1 cellular context compared by ENCODE assay signal in genomic region chr21:35336534-35336933, GRCh38.
TF ChIP-seq lines count a peak whose summit lies in the region.

No MANE protein-coding gene starts in this region.

TF ChIP-seq in K562, 482 proteins besides CTCF, POLR2A, EP300 and RAD21 (continued from another document):
- TF ChIP-seq USF2 (CRISPR knock-in tag; IDR thresholded peaks at IDR 0.05) (no peak), SLC30A9 (CRISPR knock-in tag; IDR thresholded peaks at IDR 0.05) (no peak), MAFF (IDR thresholded peaks at IDR 0.05; ENCODE audit: low read length) (peak; percentile 88), C11orf30 (IDR thresholded peaks at IDR 0.05; ENCODE audit: low read depth) (peak; percentile 95), MEIS2 (IDR thresholded peaks at IDR 0.05; ENCODE audit: partially characterized antibody) (peak; percentile 46), ZNF316 (IDR thresholded peaks at IDR 0.05) (peak; percentile 96), ATF3 (IDR thresholded peaks at IDR 0.05) (peak; percentile 41; the same call in 1 of the 2 replicates), ATF3 (CRISPR knock-in tag; conservative IDR thresholded peaks at IDR 0.05) (no peak), SMARCC2 (IDR thresholded peaks at IDR 0.05; ENCODE audit: low read depth) (peak; percentile 39; the same call in 1 of the 2 replicates), MYNN (IDR thresholded peaks at IDR 0.05) (peak; percentile 48; the same call in 1 of the 2 replicates), MYNN (CRISPR knock-in tag; IDR thresholded peaks at IDR 0.05) (no peak), SOX6 (IDR thresholded peaks at IDR 0.05) (peak; percentile 36; the same call in 1 of the 2 replicates), MTA2 (IDR thresholded peaks at IDR 0.05; ENCODE audit: low read depth) (peak; percentile 27; the same call in 1 of the 2 replicates), NCOR1 (IDR thresholded peaks at IDR 0.05) (peak; percentile 56), JUND (IDR thresholded peaks at IDR 0.05; ENCODE audit: borderline replicate concordance, low read depth, low read length) (peak; percentile 85), JUND (tag; IDR thresholded peaks at IDR 0.05; ENCODE audit: borderline replicate concordance, low read depth, low read length) (peak; percentile 72; the same call in 2 of the 3 replicates), SMARCA4 (IDR thresholded peaks at IDR 0.05) (peak; percentile 77), FOSL1 (tag; conservative IDR thresholded peaks at IDR 0.05) (peak; percentile 83), MAFG (tag; conservative IDR thresholded peaks at IDR 0.05) (peak; percentile 92), ARNT (IDR thresholded peaks at IDR 0.05) (0 out of 4 replicates have a peak, but pooled peaks of 1 of the 2 experiments have one; percentile 63), ZBTB33 (CRISPR knock-in tag; IDR thresholded peaks at IDR 0.05) (peak; percentile 52; the same call in 1 of the 2 replicates), NR2F6 (CRISPR knock-in tag; IDR thresholded peaks at IDR 0.05) (no peak), RCOR1 (IDR thresholded peaks at IDR 0.05; ENCODE audit: borderline replicate concordance in 1 of 2, low read depth in 2 of 2, low read length in 2 of 2) (peak in 1 of 2 experiments; percentile 55; a peak in 1 of 4 replicates), ZFP36 (IDR thresholded peaks at IDR 0.05; ENCODE audit: low read depth, low read length, partially characterized antibody) (no peak), ZKSCAN1 (IDR thresholded peaks at IDR 0.05; ENCODE audit: low read depth, low read length) (no peak), FOXM1 (IDR thresholded peaks at IDR 0.05; ENCODE audit: low read depth) (0 out of 2 replicates have a peak, but pooled peaks have one; percentile 25), FOXM1 (CRISPR knock-in tag; IDR thresholded peaks at IDR 0.05; ENCODE audit: low read depth) (no peak), PKNOX1 (IDR thresholded peaks at IDR 0.05) (no peak), ZNF445 (CRISPR knock-in tag; IDR thresholded peaks at IDR 0.05; ENCODE audit: low read depth) (peak; percentile 68; the same call in 1 of the 2 replicates), CBFA2T3 (IDR thresholded peaks at IDR 0.05) (peak; percentile 78), SMARCE1 (IDR thresholded peaks at IDR 0.05) (peak; percentile 65), CBFA2T2 (conservative IDR thresholded peaks at IDR 0.05) (peak; percentile 53), DEAF1 (CRISPR knock-in tag; IDR thresholded peaks at IDR 0.05) (no peak), NFE2 (IDR thresholded peaks at IDR 0.05; ENCODE audit: low read depth) (peak; percentile 82), TCFL5 (CRISPR knock-in tag; conservative IDR thresholded peaks at IDR 0.05) (no peak), GATA2 (CRISPR knock-in tag; IDR thresholded peaks at IDR 0.05) (peak; percentile 37; the same call in 1 of the 2 replicates), U2AF1 (optimal IDR thresholded peaks at IDR 0.05; ENCODE audit: low read depth, low read length) (no peak), TAL1 (IDR thresholded peaks at IDR 0.05) (peak; percentile 73; the same call in 1 of the 2 replicates), DPF2 (IDR thresholded peaks at IDR 0.05) (peak; percentile 84)
- TF ChIP-seq, protein P1, sequence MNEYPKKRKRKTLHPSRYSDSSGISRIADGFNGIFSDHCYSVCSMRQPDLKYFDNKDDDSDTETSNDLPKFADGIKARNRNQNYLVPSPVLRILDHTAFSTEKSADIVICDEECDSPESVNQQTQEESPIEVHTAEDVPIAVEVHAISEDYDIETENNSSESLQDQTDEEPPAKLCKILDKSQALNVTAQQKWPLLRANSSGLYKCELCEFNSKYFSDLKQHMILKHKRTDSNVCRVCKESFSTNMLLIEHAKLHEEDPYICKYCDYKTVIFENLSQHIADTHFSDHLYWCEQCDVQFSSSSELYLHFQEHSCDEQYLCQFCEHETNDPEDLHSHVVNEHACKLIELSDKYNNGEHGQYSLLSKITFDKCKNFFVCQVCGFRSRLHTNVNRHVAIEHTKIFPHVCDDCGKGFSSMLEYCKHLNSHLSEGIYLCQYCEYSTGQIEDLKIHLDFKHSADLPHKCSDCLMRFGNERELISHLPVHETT (CRISPR knock-in tag; conservative IDR thresholded peaks at IDR 0.05 in 1 of 2, IDR thresholded peaks at IDR 0.05 in 1 of 2): no peak
